In the genomic region with DNA sequence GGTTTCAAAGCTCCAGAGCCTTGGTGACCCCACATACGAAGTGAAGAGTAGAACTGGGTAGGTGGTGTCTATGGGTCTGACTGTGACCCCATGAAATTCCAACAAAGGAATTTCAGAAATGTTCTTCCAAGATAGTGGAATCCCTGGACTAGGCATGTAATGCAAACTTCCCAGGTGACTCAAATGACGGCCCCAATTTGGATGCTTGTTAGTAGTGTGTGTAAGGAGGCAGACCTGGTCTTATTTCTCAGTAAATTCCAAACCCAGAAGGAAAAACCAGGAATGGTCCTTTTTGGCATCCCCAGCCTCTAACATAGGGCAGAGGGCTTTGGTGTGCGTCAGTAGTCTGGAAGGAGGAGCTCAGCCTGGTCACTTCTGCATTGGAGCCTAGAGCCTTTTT, we compare ENCODE assay signal across 1 cellular context.
TF ChIP-seq lines count a peak whose summit lies in the region.

No MANE protein-coding gene starts in this region.

TF ChIP-seq in GM23338, 12 proteins besides CTCF, POLR2A, EP300 and RAD21 (continued from another document):
- no peak for TF ChIP-seq ZNF462 (CRISPR knock-in tag; IDR thresholded peaks at IDR 0.05)
- no peak for TF ChIP-seq REST (IDR thresholded peaks at IDR 0.05; ENCODE audit: unreplicated experiment)
TF ChIP-seq in GM23338: peak in this region for 0.
